ENCODE assay signal across 1 cellular context in genomic region chr22:30252411-30253204, GRCh38.
TF ChIP-seq lines count a peak whose summit lies in the region.

No MANE protein-coding gene starts in this region.

TF ChIP-seq in HEK293, 187 proteins besides CTCF, POLR2A, EP300 and RAD21 (continued from another document):
- TF ChIP-seq ZSCAN4 (tag by site-specific recombination; IDR thresholded peaks at IDR 0.05) (peak; percentile 79), ZNF670 (tag by site-specific recombination; IDR thresholded peaks at IDR 0.05; ENCODE audit: low read depth) (0 out of 2 replicates have a peak, but pooled peaks have one; percentile 40), ZNF416 (tag by site-specific recombination; IDR thresholded peaks at IDR 0.05) (0 out of 2 replicates have a peak, but pooled peaks have one; percentile 58), HIC1 (tag by site-specific recombination; IDR thresholded peaks at IDR 0.05) (no peak), ZNF223 (tag by site-specific recombination; IDR thresholded peaks at IDR 0.05) (no peak), ZBTB26 (tag by site-specific recombination; optimal IDR thresholded peaks at IDR 0.05) (peak; percentile 13), PRDM2 (tag by site-specific recombination; IDR thresholded peaks at IDR 0.05; ENCODE audit: borderline replicate concordance) (0 out of 2 replicates have a peak, but pooled peaks have one; percentile 35), ZIC2 (tag by site-specific recombination; IDR thresholded peaks at IDR 0.05) (peak; percentile 76), ZNF785 (tag by site-specific recombination; IDR thresholded peaks at IDR 0.05) (peak; percentile 28; the same call in 1 of the 2 replicates), ZBTB20 (tag by site-specific recombination; IDR thresholded peaks at IDR 0.05) (peak; percentile 77), ZNF843 (tag by site-specific recombination; IDR thresholded peaks at IDR 0.05) (no peak), ZFP41 (tag by site-specific recombination; IDR thresholded peaks at IDR 0.05; ENCODE audit: borderline replicate concordance) (no peak), ZNF707 (tag by site-specific recombination; IDR thresholded peaks at IDR 0.05) (0 out of 2 replicates have a peak, but pooled peaks have one; percentile 28)
